ENCODE assay signal across 28 cellular contexts in genomic region chr1:209037064-209037463, GRCh38.
"Had no signal": no experiment of that assay in that cellular context is flagged by ENCODE, and none has a peak within 500 bp of the region (broad histone marks: within the 10 kb centered on the region; RNA-seq: fewer than 3 reads in every experiment).

No MANE protein-coding gene starts in this region.

- H3K9me3 Mint-ChIP-seq: dendritic cell treated with granulocyte-macrophage colony-stimulating factor and Interleukin-4, amounts not matched to agents 40 ng/mL and 50 ng/mL, for 4 days; endodermal cell had no signal

- ATAC-seq: effector memory CD8-positive, alpha-beta T cell; esophagus mucosa; foreskin keratinocyte; gastrocnemius medialis; gastroesophageal sphincter; heart left ventricle; heart right ventricle had no signal

- H3K27ac ChIP-seq: colonic mucosa, coronary artery, dorsolateral prefrontal cortex, epithelial cell of prostate, esophagus muscularis mucosa, esophagus squamous epithelium, gastrocnemius medialis, gastroesophageal sphincter, heart left ventricle, heart right ventricle had no signal

- H3K4me3 ChIP-seq: colonic mucosa, coronary artery, dorsolateral prefrontal cortex, esophagus muscularis mucosa, esophagus squamous epithelium, gastrocnemius medialis, gastroesophageal sphincter, heart left ventricle, heart right ventricle had no signal

- H3K4me1 Mint-ChIP-seq: endodermal cell had no signal

- FAIRE-seq: colon, endometrium, endothelial cell of umbilical vein, frontal cortex had no signal

- H3K27me3 ChIP-seq: colonic mucosa, esophagus muscularis mucosa, esophagus squamous epithelium, foreskin keratinocyte, gastrocnemius medialis, gastroesophageal sphincter had no signal

- H3K36me3 ChIP-seq: colonic mucosa, esophagus muscularis mucosa, esophagus squamous epithelium, gastrocnemius medialis, gastroesophageal sphincter, heart left ventricle, heart right ventricle had no signal

- H3K4me1 ChIP-seq: colonic mucosa, esophagus muscularis mucosa, gastrocnemius medialis, gastroesophageal sphincter had no signal

- DNase-seq: colonic mucosa; cortex of kidney; dermis blood vessel endothelial cell; dorsolateral prefrontal cortex; effector CD4-positive, alpha-beta T cell; effector CD8-positive, alpha-beta T cell; effector memory CD4-positive, alpha-beta T cell; effector memory CD8-positive, alpha-beta T cell; endodermal cell; erythroblast; esophagus squamous epithelium; foreskin fibroblast; foreskin keratinocyte; foreskin melanocyte; gastrocnemius medialis; head of caudate nucleus; heart left ventricle; heart right ventricle had no signal

- H3K27ac Mint-ChIP-seq: dendritic cell treated with granulocyte-macrophage colony-stimulating factor and Interleukin-4, amounts not matched to agents 40 ng/mL and 50 ng/mL, for 4 days; effector memory CD8-positive, alpha-beta T cell; endodermal cell had no signal

- H3K9me3 ChIP-seq: colonic mucosa, esophagus muscularis mucosa, esophagus squamous epithelium, gastrocnemius medialis, gastroesophageal sphincter, heart left ventricle, heart right ventricle had no signal

- H3K4me3 Mint-ChIP-seq: dendritic cell treated with granulocyte-macrophage colony-stimulating factor and Interleukin-4, amounts not matched to agents 40 ng/mL and 50 ng/mL, for 4 days; effector memory CD8-positive, alpha-beta T cell; endodermal cell had no signal
